Comparison of ENCODE assay signal across 1 cellular context in the genomic region with DNA sequence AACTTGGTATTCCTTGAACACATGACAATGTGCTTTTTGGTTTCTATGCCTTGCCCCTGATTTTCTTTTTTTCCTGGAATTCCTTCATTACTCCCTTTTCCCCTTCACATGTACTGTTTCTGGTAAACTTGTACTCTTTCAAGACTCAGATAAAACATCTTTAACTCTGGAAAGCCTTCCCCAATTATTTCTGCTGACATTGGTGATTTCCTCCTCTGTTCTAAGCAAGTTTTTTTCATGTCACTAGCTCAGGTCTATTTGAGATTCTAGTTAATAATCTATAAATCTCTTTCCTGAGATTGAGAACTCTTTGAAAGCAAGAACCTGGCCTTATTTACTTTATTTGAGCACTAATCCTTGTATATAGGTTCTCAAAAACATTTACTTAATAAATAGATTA.
TF ChIP-seq lines count a peak whose summit lies in the region.

No MANE protein-coding gene starts in this region.

TF ChIP-seq in H1, 55 proteins besides CTCF, POLR2A, EP300 and RAD21 (continued from another document):
- TF ChIP-seq RXRA (IDR thresholded peaks at IDR 0.05; ENCODE audit: insufficient read depth, low read depth, low read length), result no peak
